Comparison of ENCODE assay signal across 9 cellular contexts in genomic region chr11:44016129-44016528, GRCh38. TPM values are rescaled to one million over a fixed set of nuclear protein-coding genes. Genes with fewer than 3 reads are reported as not detected.
DNase-seq lines count a peak whose midpoint lies in the region; TF ChIP-seq lines count a peak whose summit lies in the region.
"Had no signal": no experiment of that assay in that cellular context is flagged by ENCODE, and none has a peak within 500 bp of the region (broad histone marks: within the 10 kb centered on the region; RNA-seq: fewer than 3 reads in every experiment).

No MANE protein-coding gene starts in this region.

- H3K4me3 ChIP-seq in uterus: no peak overlapping the region

- no peak for TF ChIP-seq POLR2A in uterus (IDR thresholded peaks at IDR 0.05)

- H3K27me3 ChIP-seq in layer of hippocampus (ENCODE audit: control insufficient read depth, insufficient read depth, low read length): no peaks in the 10 kb centered on the region
- no peaks in the 10 kb centered on the region for H3K27me3 ChIP-seq in uterus

- no peaks in the 10 kb centered on the region for H3K9me3 ChIP-seq in uterus

- H3K36me3 ChIP-seq in uterus: no peaks in the 10 kb centered on the region

- TF ChIP-seq CTCF in uterus (IDR thresholded peaks at IDR 0.05): no peak

- DNase-seq in activated CD8-positive, alpha-beta memory T cell treated with anti-CD3 and anti-CD28 coated beads, Interleukin-2, amount 50 U/mL, for 48 hours: peak; percentile 43
- DNase-seq in activated CD8-positive, alpha-beta memory T cell treated with anti-CD3 and anti-CD28 coated beads, Interleukin-2, amount 50 U/mL, for 4 hours: no peak
- DNase-seq in caudate nucleus (lab: John Stamatoyannopoulos, UW): no peak
- DNase-seq in uterus: peak; percentile 75 to 80
- no peak for DNase-seq in occipital lobe (lab: John Stamatoyannopoulos, UW)
- no peak for DNase-seq in activated CD4-positive, alpha-beta T cell treated with anti-CD3 and anti-CD28 coated beads for 48 hours
- DNase-seq in COLO668 (lab: John Stamatoyannopoulos, UW; ENCODE audit: unreplicated experiment): no peak
- DNase-seq: NCI-H1417 treated with DMSO at 0.1 percent for 48 hours had no signal

- H3K4me1 ChIP-seq in uterus: peaks cover 6 to 7% of the 10 kb centered on the region in 2 donors

- intact Hi-C loops in uterus (cut with DNase I; ENCODE audit: low total_unique reads): no loop called here

- peak overlapping the region; percentile 21 for H3K27ac ChIP-seq in caudate nucleus (ENCODE audit: low read depth, low read length)
- H3K27ac ChIP-seq in layer of hippocampus (ENCODE audit: low read depth, low read length): peak overlapping the region; percentile 31
- peak overlapping the region; percentile 65 to 73 for H3K27ac ChIP-seq in uterus

RNA-seq across cellular contexts. Expression of gene ACCSL, which starts 31.7 kb away (rescaled TPM):
- total RNA-seq in uterus: not detected
- total RNA-seq in occipital lobe: not detected

RNA-seq across cellular contexts. Expression of gene ACCS, which starts 49.9 kb away (rescaled TPM):
- total RNA-seq in uterus (10 to 100 TPM; 13.1 to 49.4 (median 27.0) TPM), occipital lobe (7.6 TPM)

Comparison
In these comparisons a context has a peak if more than half of its experiments do, and no peak if none do; other contexts are left out.
1. DNase-seq: peak in activated CD8-positive, alpha-beta memory T cell treated with anti-CD3 and anti-CD28 coated beads, Interleukin-2, amount 50 U/mL, for 48 hours (single experiment) and uterus (2 of 2); none in activated CD8-positive, alpha-beta memory T cell treated with anti-CD3 and anti-CD28 coated beads, Interleukin-2, amount 50 U/mL, for 4 hours (single experiment), caudate nucleus (0 of 61), occipital lobe (single experiment), activated CD4-positive, alpha-beta T cell treated with anti-CD3 and anti-CD28 coated beads for 48 hours (single experiment) and COLO668 (single experiment).
2. Peak in every context shown above with its lines, with median percentiles within 50 percentile points of each other: H3K27ac ChIP-seq.